Comparison of ENCODE assay signal across 27 cellular contexts in the genomic region with DNA sequence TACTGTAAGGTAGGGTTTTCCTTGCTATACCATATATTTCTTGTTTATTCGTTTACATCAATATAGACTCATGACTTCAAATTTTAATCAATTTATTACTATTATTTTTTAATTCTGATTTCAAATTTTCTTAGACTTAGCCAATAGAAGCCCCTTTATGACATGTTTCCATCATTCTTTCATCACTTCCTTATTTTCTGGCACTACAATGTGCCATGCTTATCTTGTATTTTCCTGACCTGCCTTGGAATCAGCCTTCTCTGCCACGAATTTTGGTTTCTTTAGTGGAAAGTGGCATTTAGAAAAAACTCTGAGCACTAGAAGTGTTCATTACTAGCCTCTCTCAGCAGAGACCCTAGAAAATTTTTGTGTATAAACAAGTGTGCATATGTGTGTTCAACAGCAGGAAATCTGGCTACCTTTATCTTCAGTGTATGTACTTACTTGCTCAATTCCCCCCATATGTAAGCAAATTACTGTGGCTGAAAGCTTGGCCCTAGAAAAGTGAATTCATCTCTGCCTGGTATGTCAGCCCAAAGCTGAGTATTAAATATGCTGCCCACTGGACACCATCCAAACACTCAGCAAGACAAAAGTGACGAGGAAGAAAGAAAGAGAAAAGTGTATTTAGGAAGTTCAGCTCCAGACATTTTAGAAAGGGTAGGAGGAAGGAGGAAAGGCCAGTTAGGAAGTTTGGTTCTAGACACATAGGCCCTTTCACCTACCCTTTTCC.
"Had no signal": no experiment of that assay in that cellular context is flagged by ENCODE, and none has a peak within 500 bp of the region (broad histone marks: within the 10 kb centered on the region; RNA-seq: fewer than 3 reads in every experiment).

No MANE protein-coding gene starts in this region.

- DNase-seq: activated CD4-positive, alpha-beta memory T cell treated with anti-CD3 and anti-CD28 coated beads, Interleukin-2, amount 10 ng/mL, durations not matched to agents 7 days and 5 days; activated CD4-positive, alpha-beta T cell treated with anti-CD3 and anti-CD28 coated beads for 36 hours; activated CD4-positive, alpha-beta T cell treated with anti-CD3 and anti-CD28 coated beads, Interleukin-2, amount 50 U/mL, for 1 hour; activated naive CD4-positive, alpha-beta T cell treated with anti-CD3 and anti-CD28 coated beads, Interleukin-2, amount 50 U/mL, for 16 hours; activated naive CD8-positive, alpha-beta T cell treated with anti-CD3 and anti-CD28 coated beads, Interleukin-2, amount 10 ng/mL, durations not matched to agents 7 days and 5 days; activated T-cell treated with anti-CD3 and anti-CD28 coated beads for 4 hours; adrenal gland; anterior cingulate cortex; cerebellar nuclear complex; MG63; NCI-H1048; NCI-H1417; NCI-H1930; NCI-H2107; NCI-H2171 treated with DMSO at 0.1 percent for 48 hours; NCI-H226; NCI-H526; NCI-H82; PC-3; SHP77; SW 1271; WERI-Rb-1 had no signal

- H3K36me3 ChIP-seq: adrenal gland, MG63 had no signal

- H3K4me2 ChIP-seq: KMS-11 had no signal

- H3K27ac Mint-ChIP-seq: activated CD4-positive, alpha-beta memory T cell treated with anti-CD3 and anti-CD28 coated beads, Interleukin-2, amount 10 ng/mL, durations not matched to agents 7 days and 5 days; activated CD4-positive, alpha-beta T cell treated with anti-CD3 and anti-CD28 coated beads for 36 hours; activated naive CD8-positive, alpha-beta T cell treated with anti-CD3 and anti-CD28 coated beads, Interleukin-2, amount 10 ng/mL, durations not matched to agents 7 days and 5 days; T-helper 1 cell treated with Interleukin-12 subunit alpha and Interleukin-12 subunit beta and Interleukin-4 antibody, amounts not matched to agents 30 μg/mL and 1 μg/mL, for 36 hours had no signal

- H3K27me3 ChIP-seq: adrenal gland, MG63, SJSA1 had no signal

- H3K9me3 ChIP-seq: adrenal gland, MG63, SJSA1 had no signal

- H3K4me3 Mint-ChIP-seq: activated CD4-positive, alpha-beta memory T cell treated with anti-CD3 and anti-CD28 coated beads, Interleukin-2, amount 10 ng/mL, durations not matched to agents 7 days and 5 days; activated CD4-positive, alpha-beta T cell treated with anti-CD3 and anti-CD28 coated beads for 36 hours; activated naive CD8-positive, alpha-beta T cell treated with anti-CD3 and anti-CD28 coated beads, Interleukin-2, amount 10 ng/mL, durations not matched to agents 7 days and 5 days; T-helper 1 cell treated with Interleukin-12 subunit alpha and Interleukin-12 subunit beta and Interleukin-4 antibody, amounts not matched to agents 30 μg/mL and 1 μg/mL, for 36 hours had no signal

- H3K27ac ChIP-seq: adrenal gland, KMS-11, SJSA1, WERI-Rb-1 had no signal

- FAIRE-seq: RCC 7860 had no signal

- H3K9me3 Mint-ChIP-seq: activated CD4-positive, alpha-beta memory T cell treated with anti-CD3 and anti-CD28 coated beads, Interleukin-2, amount 10 ng/mL, durations not matched to agents 7 days and 5 days; T-helper 1 cell treated with Interleukin-12 subunit alpha and Interleukin-12 subunit beta and Interleukin-4 antibody, amounts not matched to agents 30 μg/mL and 1 μg/mL, for 36 hours had no signal

- ATAC-seq: activated CD4-positive, alpha-beta T cell treated with anti-CD3 and anti-CD28 coated beads for 36 hours; PC-3; SK-N-SH treated with all-trans-retinoic acid at 6 μM for 48 hours had no signal

- H3K4me3 ChIP-seq: adrenal gland, MG63, SJSA1 had no signal

- H3K9ac ChIP-seq: KMS-11 had no signal

- H3K27me3 Mint-ChIP-seq: activated CD4-positive, alpha-beta memory T cell treated with anti-CD3 and anti-CD28 coated beads, Interleukin-2, amount 10 ng/mL, durations not matched to agents 7 days and 5 days; activated CD4-positive, alpha-beta T cell treated with anti-CD3 and anti-CD28 coated beads for 36 hours; activated naive CD8-positive, alpha-beta T cell treated with anti-CD3 and anti-CD28 coated beads, Interleukin-2, amount 10 ng/mL, durations not matched to agents 7 days and 5 days had no signal
